Comparison of ENCODE assay signal across 9 cellular contexts in the genomic region with DNA sequence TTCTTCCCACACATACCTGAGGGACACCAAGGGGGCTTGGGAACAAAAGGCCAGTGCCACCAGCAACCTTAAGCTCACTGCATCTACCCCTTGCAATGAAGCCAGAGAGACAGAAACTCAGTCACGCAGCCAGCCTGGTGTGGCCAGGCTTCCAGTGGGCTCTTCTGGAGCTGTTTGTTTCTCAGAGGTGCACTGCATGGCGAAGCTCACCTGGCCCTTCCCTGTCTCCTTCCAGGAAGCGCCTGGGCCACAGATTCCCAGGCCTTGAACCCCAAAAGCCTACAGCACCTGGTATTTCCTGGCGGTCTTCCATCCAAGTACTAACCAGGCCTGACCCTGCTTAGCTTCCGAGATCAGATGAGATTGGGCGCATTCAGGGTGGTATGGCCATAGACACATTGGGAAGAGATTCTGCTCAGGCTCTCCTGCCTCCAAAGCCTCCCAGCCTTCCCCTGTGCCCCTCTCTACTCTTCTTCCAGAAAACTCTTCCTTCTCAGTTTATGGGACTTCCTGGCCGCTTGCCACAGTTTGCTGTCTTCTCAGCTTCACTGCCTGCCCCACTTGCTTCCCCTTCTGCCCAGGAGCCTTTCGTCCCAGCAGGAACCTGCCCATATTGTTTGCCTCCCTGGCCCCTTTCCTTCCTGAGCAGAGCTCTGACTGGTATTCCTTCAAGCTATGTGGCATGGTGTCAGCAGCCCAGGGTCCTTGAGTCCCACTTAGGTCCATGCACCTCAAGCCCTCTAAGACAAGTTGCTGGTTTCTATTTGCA. TPM values are rescaled to one million over a fixed set of nuclear protein-coding genes. Genes with fewer than 3 reads are reported as not detected.
DNase-seq lines count a peak whose midpoint lies in the region; ATAC-seq and TF ChIP-seq lines count a peak whose summit lies in the region.
"Had no signal": no experiment of that assay in that cellular context is flagged by ENCODE, and none has a peak within 500 bp of the region (broad histone marks: within the 10 kb centered on the region; RNA-seq: fewer than 3 reads in every experiment).

No MANE protein-coding gene starts in this region.

- TF ChIP-seq CTCF in right lobe of liver (IDR thresholded peaks at IDR 0.05) = no peak
- no peak for TF ChIP-seq CTCF in type B pancreatic cell (conservative IDR thresholded peaks at IDR 0.05)

- no peak for TF ChIP-seq POLR2A in right lobe of liver (IDR thresholded peaks at IDR 0.05)

- peak overlapping the region; percentile 91 to 100 for H3K4me3 Mint-ChIP-seq in activated T-cell treated with anti-CD3 and anti-CD28 coated beads, Interleukin-2, amount 50 U/mL, for 72 hours
- H3K4me3 Mint-ChIP-seq in activated naive CD8-positive, alpha-beta T cell = peak overlapping the region; percentile 98
- peak overlapping the region; percentile 99 for H3K4me3 Mint-ChIP-seq in type B pancreatic cell

- no peaks in the 10 kb centered on the region for H3K27me3 Mint-ChIP-seq in activated T-cell treated with anti-CD3 and anti-CD28 coated beads, Interleukin-2, amount 50 U/mL, for 72 hours (ENCODE audit: low read depth)
- no peaks in the 10 kb centered on the region for H3K27me3 Mint-ChIP-seq in activated naive CD8-positive, alpha-beta T cell
- peaks cover 3% of the 10 kb centered on the region for H3K27me3 Mint-ChIP-seq in type B pancreatic cell

- peak overlapping the region in 2 of 3 donors; percentile 84 to 89 for H3K27ac ChIP-seq in right lobe of liver

- DNase-seq in activated T-cell treated with anti-CD3 and anti-CD28 coated beads, Interleukin-2, amount 50 U/mL, for 72 hours = no peak
- DNase-seq in activated T-cell treated with anti-CD3 and anti-CD28 coated beads for 4 hours (no peak), right lobe of liver (peak in 1 of 3 donors; percentile 45), type B pancreatic cell (ENCODE audit: extremely low spot score, unreplicated experiment) (no peak), mesenteric fat pad (ENCODE audit: low spot score) (no peak)
- DNase-seq: DMS 273 treated with DMSO at 0.1 percent for 48 hours had no signal

- H3K27ac Mint-ChIP-seq in activated T-cell treated with anti-CD3 and anti-CD28 coated beads, Interleukin-2, amount 50 U/mL, for 72 hours = peak overlapping the region; percentile 20
- peak overlapping the region; percentile 85 for H3K27ac Mint-ChIP-seq in activated naive CD8-positive, alpha-beta T cell
- peak overlapping the region; percentile 83 for H3K27ac Mint-ChIP-seq in type B pancreatic cell

- peaks cover 77% of the 10 kb centered on the region for H3K4me1 Mint-ChIP-seq in activated T-cell treated with anti-CD3 and anti-CD28 coated beads, Interleukin-2, amount 50 U/mL, for 72 hours (ENCODE audit: low read depth)
- H3K4me1 Mint-ChIP-seq in activated naive CD8-positive, alpha-beta T cell (ENCODE audit: low read depth) = peaks cover 73% of the 10 kb centered on the region
- H3K4me1 Mint-ChIP-seq in type B pancreatic cell (ENCODE audit: unreplicated experiment) = peaks cover 29% of the 10 kb centered on the region

- H3K36me3 Mint-ChIP-seq in activated T-cell treated with anti-CD3 and anti-CD28 coated beads, Interleukin-2, amount 50 U/mL, for 72 hours (ENCODE audit: insufficient read depth in 2 of 2) = peaks cover 4 to 6% of the 10 kb centered on the region in 2 donors
- peaks cover 2% of the 10 kb centered on the region for H3K36me3 Mint-ChIP-seq in activated naive CD8-positive, alpha-beta T cell
- no peaks in the 10 kb centered on the region for H3K36me3 Mint-ChIP-seq in type B pancreatic cell

- H3K4me3 ChIP-seq in right lobe of liver = peak overlapping the region; percentile 76 to 89 (median 88)

- peaks cover 0 to 3% of the 10 kb centered on the region in 2 donors for H3K9me3 Mint-ChIP-seq in activated T-cell treated with anti-CD3 and anti-CD28 coated beads, Interleukin-2, amount 50 U/mL, for 72 hours
- no peaks in the 10 kb centered on the region for H3K9me3 Mint-ChIP-seq in activated naive CD8-positive, alpha-beta T cell (ENCODE audit: low read depth)
- H3K9me3 Mint-ChIP-seq in type B pancreatic cell = no peaks in the 10 kb centered on the region

- 35% methylated on average over 4 of the region's 8 CpGs for WGBS in right lobe of liver (ENCODE audit: insufficient coverage, low coverage, low lambda C conversion rate, missing lambda C conversion rate)

- no peaks in the 10 kb centered on the region for H3K27me3 ChIP-seq in right lobe of liver

- no peak for ATAC-seq in activated T-cell treated with anti-CD3 and anti-CD28 coated beads, Interleukin-2, amount 50 U/mL, for 72 hours (replicated peaks in 1 of 2)
- ATAC-seq in right lobe of liver = no peak
- ATAC-seq in HG02588 (IDR thresholded peaks at IDR 0.05; ENCODE audit: unreplicated experiment) = no peak
- ATAC-seq in HG02763 (IDR thresholded peaks at IDR 0.05; ENCODE audit: unreplicated experiment) = no peak

- intact Hi-C loops in right lobe of liver (cut with DNase I) = loop anchor here in 1 of 2 donors (5.0 kb wide), 1 partner anchor 49 kb away; no protein-coding TSS in a partner anchor

- H3K36me3 ChIP-seq in right lobe of liver = peaks cover 0 to 9% (median 2%) of the 10 kb centered on the region in 4 donors

- H3K9me3 ChIP-seq in right lobe of liver = no peaks in the 10 kb centered on the region

- H3K4me1 ChIP-seq in right lobe of liver = peaks cover 0 to 27% (median 14%) of the 10 kb centered on the region in 4 donors

RNA-seq across cellular contexts. Expression of a gene that starts 1.6 kb away (rescaled TPM):
- 10 to 100 TPM; 25.5 to 27.8 TPM for total RNA-seq in activated T-cell treated with anti-CD3 and anti-CD28 coated beads, Interleukin-2, amount 50 U/mL, for 72 hours
- total RNA-seq in right lobe of liver (10 to 100 TPM; 34.2 to 88.1 (median 55.1) TPM), type B pancreatic cell (ENCODE audit: low replicate concordance) (12.8 and 15.6 TPM in 2 replicates), mesenteric fat pad (44.6 TPM)

RNA-seq across cellular contexts. Expression of a gene that starts 16.4 kb away (rescaled TPM):
- 1 to 10 TPM; 2.7 to 7.7 TPM for total RNA-seq in activated T-cell treated with anti-CD3 and anti-CD28 coated beads, Interleukin-2, amount 50 U/mL, for 72 hours
- total RNA-seq in right lobe of liver = 1 to 10 TPM; 1.7 to 8.0 (median 3.9) TPM
- total RNA-seq in type B pancreatic cell (ENCODE audit: low replicate concordance) = 37.6 and 74.6 TPM in 2 replicates
- 40.7 TPM for total RNA-seq in mesenteric fat pad

RNA-seq across cellular contexts. Expression of a gene that starts 20.8 kb away (rescaled TPM):
- 100 to 1,000 TPM; 182 to 190 TPM for total RNA-seq in activated T-cell treated with anti-CD3 and anti-CD28 coated beads, Interleukin-2, amount 50 U/mL, for 72 hours
- 100 to 1,000 TPM in 5 of 6 experiments, 10 to 100 TPM in 1; 85.2 to 183 (median 120) TPM for total RNA-seq in right lobe of liver
- 149 and 152 TPM in 2 replicates for total RNA-seq in type B pancreatic cell (ENCODE audit: low replicate concordance)
- 145 TPM for total RNA-seq in mesenteric fat pad

RNA-seq across cellular contexts. Expression of a gene that starts 26.6 kb away (rescaled TPM):
- 100 to 1,000 TPM; 251 to 263 TPM for total RNA-seq in activated T-cell treated with anti-CD3 and anti-CD28 coated beads, Interleukin-2, amount 50 U/mL, for 72 hours
- total RNA-seq in right lobe of liver = 10 to 100 TPM; 10.1 to 30.9 (median 25.6) TPM
- 122 and 130 TPM in 2 replicates for total RNA-seq in type B pancreatic cell (ENCODE audit: low replicate concordance)
- total RNA-seq in mesenteric fat pad = 77.0 TPM

RNA-seq across cellular contexts. Expression of a gene that starts 57.0 kb away (rescaled TPM):
- total RNA-seq in activated T-cell treated with anti-CD3 and anti-CD28 coated beads, Interleukin-2, amount 50 U/mL, for 72 hours = 10 to 100 TPM; 30.3 to 37.4 TPM
- total RNA-seq in right lobe of liver (1 to 10 TPM; 1.1 to 6.0 (median 3.0) TPM), type B pancreatic cell (ENCODE audit: low replicate concordance) (6.2 and 11.0 TPM in 2 replicates), mesenteric fat pad (2.5 TPM)

Comparison
In these comparisons a context has a peak if more than half of its experiments do, and no peak if none do; other contexts are left out.
1. H3K27ac Mint-ChIP-seq: peak in every context shown above with its lines; median percentile 85 in activated naive CD8-positive, alpha-beta T cell; 83 in type B pancreatic cell; 20 in activated T-cell treated with anti-CD3 and anti-CD28 coated beads, Interleukin-2, amount 50 U/mL, for 72 hours.